Comparison of ENCODE assay signal across 1 cellular context in the genomic region with DNA sequence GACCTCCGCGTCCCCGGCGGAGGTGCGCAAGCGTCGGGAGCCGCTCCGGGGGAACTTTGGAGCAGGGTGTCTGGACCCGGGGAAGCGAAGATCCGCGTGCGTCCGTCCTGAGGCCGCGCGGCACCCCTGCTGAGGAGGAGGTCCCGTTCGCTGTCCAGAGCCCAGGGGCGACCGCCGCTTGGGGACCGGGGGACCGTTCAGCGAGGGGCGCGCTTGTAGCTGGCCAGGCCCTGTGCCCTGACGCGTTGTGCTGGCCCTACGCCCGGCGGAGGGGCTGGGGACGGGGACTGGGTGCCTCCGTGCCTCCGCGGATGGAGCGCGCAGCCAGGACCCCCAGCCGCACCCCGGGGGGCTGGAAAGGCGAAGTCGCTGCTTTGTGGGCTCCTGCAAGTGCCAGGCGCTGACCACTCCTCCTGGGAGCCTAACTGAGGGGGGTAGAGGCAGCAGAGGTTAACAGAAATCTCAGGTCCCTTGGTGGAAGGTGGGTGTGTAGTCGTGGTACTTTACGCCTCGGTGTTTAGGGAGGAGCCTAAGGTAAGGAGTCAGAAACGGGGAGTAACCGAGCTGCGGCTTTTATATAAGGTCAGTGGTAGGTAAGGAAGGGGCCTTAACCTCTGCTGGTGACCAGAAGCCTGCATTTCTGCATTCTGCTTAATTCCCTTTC.
TF ChIP-seq lines count a peak whose summit lies in the region.

A gene (plus strand): TSS at position 605 of the 664 bp plus-strand sequence. CDS start 90,642 bp downstream, outside the sequence.

TF ChIP-seq in HepG2, 621 proteins besides CTCF, POLR2A, EP300 and RAD21 (continued from another document and continues in another):
- TF ChIP-seq, protein P1, sequence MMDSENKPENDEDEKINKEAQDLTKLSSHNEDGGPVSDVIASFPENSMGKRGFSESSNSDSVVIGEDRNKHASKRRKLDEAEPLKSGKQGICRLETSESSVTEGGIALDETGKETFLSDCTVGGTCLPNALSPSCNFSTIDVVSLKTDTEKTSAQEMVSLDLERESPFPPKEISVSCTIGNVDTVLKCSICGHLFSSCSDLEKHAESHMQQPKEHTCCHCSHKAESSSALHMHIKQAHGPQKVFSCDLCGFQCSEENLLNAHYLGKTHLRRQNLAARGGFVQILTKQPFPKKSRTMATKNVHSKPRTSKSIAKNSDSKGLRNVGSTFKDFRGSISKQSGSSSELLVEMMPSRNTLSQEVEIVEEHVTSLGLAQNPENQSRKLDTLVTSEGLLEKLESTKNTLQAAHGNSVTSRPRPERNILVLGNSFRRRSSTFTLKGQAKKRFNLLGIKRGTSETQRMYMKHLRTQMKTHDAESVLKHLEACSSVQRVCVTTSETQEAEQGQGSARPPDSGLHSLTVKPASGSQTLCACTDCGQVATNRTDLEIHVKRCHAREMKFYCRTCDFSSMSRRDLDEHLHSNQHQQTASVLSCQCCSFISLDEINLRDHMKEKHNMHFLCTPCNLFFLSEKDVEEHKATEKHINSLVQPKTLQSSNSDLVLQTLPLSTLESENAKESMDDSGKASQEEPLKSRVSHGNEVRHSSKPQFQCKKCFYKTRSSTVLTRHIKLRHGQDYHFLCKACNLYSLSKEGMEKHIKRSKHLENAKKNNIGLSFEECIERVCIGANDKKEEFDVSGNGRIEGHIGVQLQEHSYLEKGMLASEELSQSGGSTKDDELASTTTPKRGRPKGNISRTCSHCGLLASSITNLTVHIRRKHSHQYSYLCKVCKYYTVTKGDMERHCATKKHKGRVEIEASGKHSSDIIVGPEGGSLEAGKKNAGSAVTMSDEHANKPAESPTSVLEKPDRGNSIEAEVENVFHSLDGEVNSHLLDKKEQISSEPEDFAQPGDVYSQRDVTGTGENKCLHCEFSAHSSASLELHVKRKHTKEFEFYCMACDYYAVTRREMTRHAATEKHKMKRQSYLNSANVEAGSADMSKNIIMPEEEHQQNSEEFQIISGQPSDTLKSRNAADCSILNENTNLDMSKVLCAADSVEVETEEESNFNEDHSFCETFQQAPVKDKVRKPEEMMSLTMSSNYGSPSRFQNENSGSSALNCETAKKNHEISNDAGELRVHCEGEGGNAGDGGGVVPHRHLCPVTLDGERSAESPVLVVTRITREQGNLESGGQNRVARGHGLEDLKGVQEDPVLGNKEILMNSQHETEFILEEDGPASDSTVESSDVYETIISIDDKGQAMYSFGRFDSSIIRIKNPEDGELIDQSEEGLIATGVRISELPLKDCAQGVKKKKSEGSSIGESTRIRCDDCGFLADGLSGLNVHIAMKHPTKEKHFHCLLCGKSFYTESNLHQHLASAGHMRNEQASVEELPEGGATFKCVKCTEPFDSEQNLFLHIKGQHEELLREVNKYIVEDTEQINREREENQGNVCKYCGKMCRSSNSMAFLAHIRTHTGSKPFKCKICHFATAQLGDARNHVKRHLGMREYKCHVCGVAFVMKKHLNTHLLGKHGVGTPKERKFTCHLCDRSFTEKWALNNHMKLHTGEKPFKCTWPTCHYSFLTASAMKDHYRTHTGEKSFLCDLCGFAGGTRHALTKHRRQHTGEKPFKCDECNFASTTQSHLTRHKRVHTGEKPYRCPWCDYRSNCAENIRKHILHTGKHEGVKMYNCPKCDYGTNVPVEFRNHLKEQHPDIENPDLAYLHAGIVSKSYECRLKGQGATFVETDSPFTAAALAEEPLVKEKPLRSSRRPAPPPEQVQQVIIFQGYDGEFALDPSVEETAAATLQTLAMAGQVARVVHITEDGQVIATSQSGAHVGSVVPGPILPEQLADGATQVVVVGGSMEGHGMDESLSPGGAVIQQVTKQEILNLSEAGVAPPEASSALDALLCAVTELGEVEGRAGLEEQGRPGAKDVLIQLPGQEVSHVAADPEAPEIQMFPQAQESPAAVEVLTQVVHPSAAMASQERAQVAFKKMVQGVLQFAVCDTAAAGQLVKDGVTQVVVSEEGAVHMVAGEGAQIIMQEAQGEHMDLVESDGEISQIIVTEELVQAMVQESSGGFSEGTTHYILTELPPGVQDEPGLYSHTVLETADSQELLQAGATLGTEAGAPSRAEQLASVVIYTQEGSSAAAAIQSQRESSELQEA (CRISPR knock-in tag; IDR thresholded peaks at IDR 0.05; ENCODE audit: not compliant biosample characterization): peak; percentile 89
- TF ChIP-seq ZKSCAN1 (IDR thresholded peaks at IDR 0.05; ENCODE audit: low read length) (no peak), ZNF260 (CRISPR knock-in tag; IDR thresholded peaks at IDR 0.05; ENCODE audit: borderline replicate concordance, low read depth) (no peak), MTF1 (CRISPR knock-in tag; IDR thresholded peaks at IDR 0.05) (no peak), REL (CRISPR knock-in tag; conservative IDR thresholded peaks at IDR 0.05) (no peak), JARID2 (CRISPR knock-in tag; IDR thresholded peaks at IDR 0.05; ENCODE audit: insufficient replicate concordance) (no peak), CHD4 (IDR thresholded peaks at IDR 0.05; ENCODE audit: borderline replicate concordance, low read length) (no peak), TCF7 (IDR thresholded peaks at IDR 0.05; ENCODE audit: low read depth) (no peak), HNRNPL (IDR thresholded peaks at IDR 0.05; ENCODE audit: low read depth, low read length) (no peak), ZNF326 (CRISPR knock-in tag; IDR thresholded peaks at IDR 0.05; ENCODE audit: borderline replicate concordance) (no peak), ZNF776 (CRISPR knock-in tag; IDR thresholded peaks at IDR 0.05) (peak; percentile 43; the same call in 1 of the 2 replicates), JUNB (CRISPR knock-in tag; IDR thresholded peaks at IDR 0.05; ENCODE audit: borderline replicate concordance) (no peak), ZNF382 (CRISPR knock-in tag; IDR thresholded peaks at IDR 0.05; ENCODE audit: borderline replicate concordance) (no peak), RARA (CRISPR knock-in tag; IDR thresholded peaks at IDR 0.05) (peak; percentile 6; the same call in 1 of the 2 replicates), SRSF9 (IDR thresholded peaks at IDR 0.05; ENCODE audit: borderline replicate concordance, insufficient read depth, low read depth, low read length, poor library complexity, severe bottlenecking) (no peak), NONO (IDR thresholded peaks at IDR 0.05) (no peak), NONO (CRISPR knock-in tag; conservative IDR thresholded peaks at IDR 0.05) (peak; percentile 75; the same call in 1 of the 2 replicates), PRPF4 (IDR thresholded peaks at IDR 0.05; ENCODE audit: low read depth, low read length, poor library complexity, severe bottlenecking) (no peak), ZNF552 (CRISPR knock-in tag; IDR thresholded peaks at IDR 0.05; ENCODE audit: borderline replicate concordance) (no peak), TSC22D2 (CRISPR knock-in tag; IDR thresholded peaks at IDR 0.05; ENCODE audit: borderline replicate concordance) (no peak), GABPB1 (CRISPR knock-in tag; IDR thresholded peaks at IDR 0.05) (peak; percentile 67; the same call in 1 of the 2 replicates), ZZZ3 (CRISPR knock-in tag; IDR thresholded peaks at IDR 0.05; ENCODE audit: borderline replicate concordance) (no peak), MEIS1 (CRISPR knock-in tag; IDR thresholded peaks at IDR 0.05; ENCODE audit: borderline replicate concordance) (0 out of 2 replicates have a peak, but pooled peaks have one; percentile 57), ZFP37 (CRISPR knock-in tag; IDR thresholded peaks at IDR 0.05; ENCODE audit: borderline replicate concordance) (no peak), ZNF879 (CRISPR knock-in tag; IDR thresholded peaks at IDR 0.05) (no peak), ADNP (CRISPR knock-in tag; IDR thresholded peaks at IDR 0.05) (no peak), KLF13 (CRISPR knock-in tag; IDR thresholded peaks at IDR 0.05) (no peak), ATF1 (CRISPR knock-in tag; IDR thresholded peaks at IDR 0.05) (no peak), HDAC1 (CRISPR knock-in tag; IDR thresholded peaks at IDR 0.05) (peak; percentile 68; the same call in 1 of the 2 replicates), ZNF670 (CRISPR knock-in tag; IDR thresholded peaks at IDR 0.05; ENCODE audit: borderline replicate concordance) (no peak)
- TF ChIP-seq, protein P2, sequence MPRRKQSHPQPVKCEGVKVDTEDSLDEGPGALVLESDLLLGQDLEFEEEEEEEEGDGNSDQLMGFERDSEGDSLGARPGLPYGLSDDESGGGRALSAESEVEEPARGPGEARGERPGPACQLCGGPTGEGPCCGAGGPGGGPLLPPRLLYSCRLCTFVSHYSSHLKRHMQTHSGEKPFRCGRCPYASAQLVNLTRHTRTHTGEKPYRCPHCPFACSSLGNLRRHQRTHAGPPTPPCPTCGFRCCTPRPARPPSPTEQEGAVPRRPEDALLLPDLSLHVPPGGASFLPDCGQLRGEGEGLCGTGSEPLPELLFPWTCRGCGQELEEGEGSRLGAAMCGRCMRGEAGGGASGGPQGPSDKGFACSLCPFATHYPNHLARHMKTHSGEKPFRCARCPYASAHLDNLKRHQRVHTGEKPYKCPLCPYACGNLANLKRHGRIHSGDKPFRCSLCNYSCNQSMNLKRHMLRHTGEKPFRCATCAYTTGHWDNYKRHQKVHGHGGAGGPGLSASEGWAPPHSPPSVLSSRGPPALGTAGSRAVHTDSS (CRISPR knock-in tag; conservative IDR thresholded peaks at IDR 0.05): no peak
- TF ChIP-seq, protein P3, sequence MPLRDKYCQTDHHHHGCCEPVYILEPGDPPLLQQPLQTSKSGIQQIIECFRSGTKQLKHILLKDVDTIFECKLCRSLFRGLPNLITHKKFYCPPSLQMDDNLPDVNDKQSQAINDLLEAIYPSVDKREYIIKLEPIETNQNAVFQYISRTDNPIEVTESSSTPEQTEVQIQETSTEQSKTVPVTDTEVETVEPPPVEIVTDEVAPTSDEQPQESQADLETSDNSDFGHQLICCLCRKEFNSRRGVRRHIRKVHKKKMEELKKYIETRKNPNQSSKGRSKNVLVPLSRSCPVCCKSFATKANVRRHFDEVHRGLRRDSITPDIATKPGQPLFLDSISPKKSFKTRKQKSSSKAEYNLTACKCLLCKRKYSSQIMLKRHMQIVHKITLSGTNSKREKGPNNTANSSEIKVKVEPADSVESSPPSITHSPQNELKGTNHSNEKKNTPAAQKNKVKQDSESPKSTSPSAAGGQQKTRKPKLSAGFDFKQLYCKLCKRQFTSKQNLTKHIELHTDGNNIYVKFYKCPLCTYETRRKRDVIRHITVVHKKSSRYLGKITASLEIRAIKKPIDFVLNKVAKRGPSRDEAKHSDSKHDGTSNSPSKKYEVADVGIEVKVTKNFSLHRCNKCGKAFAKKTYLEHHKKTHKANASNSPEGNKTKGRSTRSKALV (CRISPR knock-in tag; IDR thresholded peaks at IDR 0.05): peak; percentile 81; the same call in 1 of the 2 replicates
- TF ChIP-seq, protein P4, sequence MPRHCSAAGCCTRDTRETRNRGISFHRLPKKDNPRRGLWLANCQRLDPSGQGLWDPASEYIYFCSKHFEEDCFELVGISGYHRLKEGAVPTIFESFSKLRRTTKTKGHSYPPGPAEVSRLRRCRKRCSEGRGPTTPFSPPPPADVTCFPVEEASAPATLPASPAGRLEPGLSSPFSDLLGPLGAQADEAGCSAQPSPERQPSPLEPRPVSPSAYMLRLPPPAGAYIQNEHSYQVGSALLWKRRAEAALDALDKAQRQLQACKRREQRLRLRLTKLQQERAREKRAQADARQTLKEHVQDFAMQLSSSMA (CRISPR knock-in tag; IDR thresholded peaks at IDR 0.05): no peak
- TF ChIP-seq, protein P5, sequence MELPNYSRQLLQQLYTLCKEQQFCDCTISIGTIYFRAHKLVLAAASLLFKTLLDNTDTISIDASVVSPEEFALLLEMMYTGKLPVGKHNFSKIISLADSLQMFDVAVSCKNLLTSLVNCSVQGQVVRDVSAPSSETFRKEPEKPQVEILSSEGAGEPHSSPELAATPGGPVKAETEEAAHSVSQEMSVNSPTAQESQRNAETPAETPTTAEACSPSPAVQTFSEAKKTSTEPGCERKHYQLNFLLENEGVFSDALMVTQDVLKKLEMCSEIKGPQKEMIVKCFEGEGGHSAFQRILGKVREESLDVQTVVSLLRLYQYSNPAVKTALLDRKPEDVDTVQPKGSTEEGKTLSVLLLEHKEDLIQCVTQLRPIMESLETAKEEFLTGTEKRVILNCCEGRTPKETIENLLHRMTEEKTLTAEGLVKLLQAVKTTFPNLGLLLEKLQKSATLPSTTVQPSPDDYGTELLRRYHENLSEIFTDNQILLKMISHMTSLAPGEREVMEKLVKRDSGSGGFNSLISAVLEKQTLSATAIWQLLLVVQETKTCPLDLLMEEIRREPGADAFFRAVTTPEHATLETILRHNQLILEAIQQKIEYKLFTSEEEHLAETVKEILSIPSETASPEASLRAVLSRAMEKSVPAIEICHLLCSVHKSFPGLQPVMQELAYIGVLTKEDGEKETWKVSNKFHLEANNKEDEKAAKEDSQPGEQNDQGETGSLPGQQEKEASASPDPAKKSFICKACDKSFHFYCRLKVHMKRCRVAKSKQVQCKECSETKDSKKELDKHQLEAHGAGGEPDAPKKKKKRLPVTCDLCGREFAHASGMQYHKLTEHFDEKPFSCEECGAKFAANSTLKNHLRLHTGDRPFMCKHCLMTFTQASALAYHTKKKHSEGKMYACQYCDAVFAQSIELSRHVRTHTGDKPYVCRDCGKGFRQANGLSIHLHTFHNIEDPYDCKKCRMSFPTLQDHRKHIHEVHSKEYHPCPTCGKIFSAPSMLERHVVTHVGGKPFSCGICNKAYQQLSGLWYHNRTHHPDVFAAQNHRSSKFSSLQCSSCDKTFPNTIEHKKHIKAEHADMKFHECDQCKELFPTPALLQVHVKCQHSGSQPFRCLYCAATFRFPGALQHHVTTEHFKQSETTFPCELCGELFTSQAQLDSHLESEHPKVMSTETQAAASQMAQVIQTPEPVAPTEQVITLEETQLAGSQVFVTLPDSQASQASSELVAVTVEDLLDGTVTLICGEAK (IDR thresholded peaks at IDR 0.05): no peak
- TF ChIP-seq, protein P5 (CRISPR knock-in tag; IDR thresholded peaks at IDR 0.05): no peak
